ENCODE assay signal across 16 cellular contexts in genomic region chr12:49557187-49557916, GRCh38. TPM values are rescaled to one million over a fixed set of nuclear protein-coding genes. Genes with fewer than 3 reads are reported as not detected.
DNase-seq lines count a peak whose midpoint lies in the region; ATAC-seq and TF ChIP-seq lines count a peak whose summit lies in the region.
"Had no signal": no experiment of that assay in that cellular context is flagged by ENCODE, and none has a peak within 500 bp of the region (broad histone marks: within the 10 kb centered on the region; RNA-seq: fewer than 3 reads in every experiment).

No MANE protein-coding gene starts in this region.

- no peaks in the 10 kb centered on the region for H3K27me3 ChIP-seq in left ventricle myocardium inferior (ENCODE audit: low read depth)
- H3K27me3 ChIP-seq in neuronal stem cell (ENCODE audit: control insufficient read depth in 3 of 3, insufficient read depth in 3 of 3, low read depth in 1 of 3, low read length in 3 of 3), result peaks cover 0 to 7% (median 0%) of the 10 kb centered on the region in 3 experiments
- H3K27me3 ChIP-seq: BLaER1, SJSA1 had no signal

- no peak overlapping the region for H3K18ac ChIP-seq in neuronal stem cell (ENCODE audit: low read length)

- no peak overlapping the region for H2BK5ac ChIP-seq in neuronal stem cell (ENCODE audit: low read length)

- H3K14ac ChIP-seq in neuronal stem cell (ENCODE audit: low read length), result no peak overlapping the region

- H3K4me1 ChIP-seq in left ventricle myocardium inferior, result peaks cover 27% of the 10 kb centered on the region
- H3K4me1 ChIP-seq in neuronal stem cell (ENCODE audit: control insufficient read depth in 2 of 2, insufficient read depth in 1 of 2, low read depth in 1 of 2, low read length in 2 of 2), result peaks cover 0 to 4% of the 10 kb centered on the region in 2 donors
- H3K4me1 ChIP-seq: SJSA1 had no signal

- ATAC-seq in HG03159 (IDR thresholded peaks at IDR 0.05; ENCODE audit: unreplicated experiment), result no peak

- H3K36me3 ChIP-seq in left ventricle myocardium inferior (peaks cover 67% of the 10 kb centered on the region), neuronal stem cell (replicated peaks in 1 of 2; ENCODE audit: control insufficient read depth in 2 of 2, insufficient read depth in 2 of 2, low read length in 2 of 2) (peaks cover 54 to 63% of the 10 kb centered on the region in 2 donors)

- no peak overlapping the region for H3K9ac ChIP-seq in neuronal stem cell (ENCODE audit: low read depth, low read length, poor library complexity)
- H3K9ac ChIP-seq: BLaER1 had no signal

- H3K9me3 ChIP-seq in left ventricle myocardium inferior (replicated peaks) (no peaks in the 10 kb centered on the region), neuronal stem cell (replicated peaks in 1 of 2; ENCODE audit: control insufficient read depth in 2 of 2, insufficient read depth in 1 of 2, low read depth in 1 of 2, low read length in 2 of 2) (no peaks in the 10 kb centered on the region)
- H3K9me3 ChIP-seq: BLaER1, SJSA1 had no signal

- no peak overlapping the region for H2BK120ac ChIP-seq in neuronal stem cell (ENCODE audit: low read depth, low read length)

- peak overlapping the region; percentile 55 for H3K23ac ChIP-seq in neuronal stem cell (ENCODE audit: low read depth, low read length, poor library complexity)

- no CpG with 5 or more reads among the region's 18 CpGs for WGBS in neuronal stem cell (ENCODE audit: extremely low coverage in 2 of 2, insufficient read length in 2 of 2, insufficient replicate concordance in 1 of 2), 2 donors

- H2AFZ ChIP-seq in neuronal stem cell (ENCODE audit: low read length), result no peak overlapping the region

- H2AK5ac ChIP-seq in neuronal stem cell (ENCODE audit: low read depth, low read length), result no peak overlapping the region

- H3K27ac ChIP-seq in left ventricle myocardium inferior (replicated peaks) (peak overlapping the region; percentile 33), angular gyrus (ENCODE audit: low read depth, low read length) (peak overlapping the region; percentile 78), neuronal stem cell (replicated peaks; ENCODE audit: low read length) (no peak overlapping the region)
- H3K27ac ChIP-seq: BLaER1, SJSA1 had no signal

- H2BK15ac ChIP-seq in neuronal stem cell (ENCODE audit: low read length), result no peak overlapping the region

- no peak overlapping the region for H3K4me2 ChIP-seq in neuronal stem cell (ENCODE audit: insufficient read depth, low read length, poor library complexity, severe bottlenecking)
- H3K4me2 ChIP-seq: BLaER1 had no signal

- H4K91ac ChIP-seq in neuronal stem cell (ENCODE audit: low read depth, low read length, poor library complexity), result no peak overlapping the region

- H4K8ac ChIP-seq in neuronal stem cell (ENCODE audit: low read depth, low read length), result no peak overlapping the region

- no peak for DNase-seq in left ventricle myocardium inferior
- DNase-seq in cardiac septum (ENCODE audit: low spot score), result no peak
- no peak for DNase-seq in neuronal stem cell (ENCODE audit: low spot score)
- DNase-seq in SK-N-DZ (ENCODE audit: low spot score), result no peak
- no peak for DNase-seq in SHP77 (lab: John Stamatoyannopoulos, UW)
- DNase-seq: CD4-positive, alpha-beta memory T cell; EL; NCI-H1417 treated with DMSO at 0.1 percent for 48 hours; NCI-H187 treated with DMSO at 0.1 percent for 48 hours; NCI-H2227 treated with DMSO at 0.1 percent for 48 hours had no signal

- no peak overlapping the region for H3K4ac ChIP-seq in neuronal stem cell (ENCODE audit: low read length)

- no peak for TF ChIP-seq CTCF in left ventricle myocardium inferior (IDR thresholded peaks at IDR 0.05; ENCODE audit: borderline replicate concordance)

- peaks cover 6% of the 10 kb centered on the region for H3K79me1 ChIP-seq in neuronal stem cell (ENCODE audit: low read depth, low read length)

- peak overlapping the region; percentile 22 for H2BK12ac ChIP-seq in neuronal stem cell (ENCODE audit: low read length)

- intact Hi-C loops in left ventricle myocardium inferior (cut with micrococcal nuclease), result no loop called here
- intact Hi-C loops in cardiac septum (cut with DNase I), result no loop called here

- H3K4me3 ChIP-seq in left ventricle myocardium inferior (no peak overlapping the region), neuronal stem cell (ENCODE audit: low read length in 2 of 2) (no peak overlapping the region)
- H3K4me3 ChIP-seq: BLaER1, SJSA1 had no signal

RNA-seq across cellular contexts. Expression of gene MCRS1, which starts 10.6 kb away (rescaled TPM):
- total RNA-seq in left ventricle myocardium inferior (97.9 TPM), cardiac septum (118 TPM)
- 68.8 TPM for polyA plus RNA-seq in neuronal stem cell (2013, experiment 1 of 2)
- 67.4 TPM for polyA plus RNA-seq in neuronal stem cell (2013, experiment 2 of 2)
- polyA plus RNA-seq in SK-N-DZ (2014; cell fraction: cytosol; rRNA removed), result 128 and 140 TPM in 2 replicates
- polyA plus RNA-seq in SK-N-DZ (2014; cell fraction: nucleus; rRNA removed), result 202 and 227 TPM in 2 replicates

RNA-seq across cellular contexts. Expression of gene KCNH3, which starts 18.5 kb away (rescaled TPM):
- 0.41 TPM for total RNA-seq in left ventricle myocardium inferior
- 0.97 TPM for total RNA-seq in cardiac septum
- 0.36 TPM for polyA plus RNA-seq in neuronal stem cell (2013, experiment 1 of 2)
- polyA plus RNA-seq in neuronal stem cell (2013, experiment 2 of 2), result 0.40 TPM
- 7.2 and 8.5 TPM in 2 replicates for polyA plus RNA-seq in SK-N-DZ (2014; cell fraction: cytosol; rRNA removed)
- polyA plus RNA-seq in SK-N-DZ (2014; cell fraction: nucleus; rRNA removed), result 15.3 and 21.5 TPM in 2 replicates
- total RNA-seq: MCF 10A had no signal

RNA-seq across cellular contexts. Expression of gene FAM186B, which starts 48.1 kb away (rescaled TPM):
- 0.33 TPM for total RNA-seq in left ventricle myocardium inferior
- 0.48 TPM for total RNA-seq in cardiac septum
- polyA plus RNA-seq in neuronal stem cell (2013, experiment 1 of 2), result 0.18 TPM
- polyA plus RNA-seq in neuronal stem cell (2013, experiment 2 of 2), result 0.14 TPM
- polyA plus RNA-seq in SK-N-DZ (2014; cell fraction: cytosol; rRNA removed), result 0.10 and 0.48 TPM in 2 replicates
- 0.25 TPM in 1 of 2 replicates, not detected in the other for polyA plus RNA-seq in SK-N-DZ (2014; cell fraction: nucleus; rRNA removed)
- total RNA-seq: RPMI7951 had no signal
